In the genomic region with DNA sequence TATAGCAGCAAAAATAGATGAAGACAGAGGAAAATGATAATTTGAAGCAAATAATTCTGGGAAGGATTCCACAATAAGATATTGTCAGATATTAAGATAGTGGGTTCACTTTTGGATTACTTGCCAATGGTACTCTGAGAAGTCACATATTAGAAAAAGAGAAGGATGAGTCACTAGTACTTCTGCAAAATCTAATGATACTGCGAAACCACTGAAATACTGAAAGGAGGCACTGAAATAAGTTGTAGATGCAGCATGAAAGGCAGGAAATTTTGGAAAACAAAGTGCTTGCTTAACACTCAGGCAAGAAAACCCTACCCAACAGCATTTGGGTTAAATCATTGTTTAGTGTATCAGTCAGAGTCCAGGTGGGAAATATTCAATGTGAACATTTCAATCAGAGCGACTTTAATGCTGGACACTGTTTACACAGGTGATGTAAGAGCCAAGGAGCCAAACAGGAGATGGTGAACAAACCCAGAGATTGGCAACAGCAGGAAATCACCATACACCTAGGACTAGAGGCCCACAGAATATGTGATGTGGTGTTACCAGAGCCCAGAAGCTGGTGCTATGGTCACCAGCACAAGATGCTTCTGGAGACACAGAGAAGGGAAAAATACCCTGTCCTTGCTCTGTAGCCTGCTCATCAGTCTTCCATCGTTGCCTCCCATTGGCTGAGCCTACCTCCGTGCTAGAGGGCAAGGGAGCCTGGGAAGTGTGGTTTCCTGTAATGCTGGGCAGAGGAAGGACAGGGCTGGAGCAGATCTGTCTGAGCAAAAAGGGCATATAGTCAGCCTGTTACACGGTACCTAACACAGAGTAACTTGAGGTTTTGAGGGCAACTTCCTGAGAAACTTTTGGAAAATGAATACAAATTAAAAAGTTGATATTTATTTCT, we compare ENCODE assay signal across 13 cellular contexts.
DNase-seq lines count a peak whose midpoint lies in the region; ATAC-seq and TF ChIP-seq lines count a peak whose summit lies in the region.
"Had no signal": no experiment of that assay in that cellular context is flagged by ENCODE, and none has a peak within 500 bp of the region (broad histone marks: within the 10 kb centered on the region; RNA-seq: fewer than 3 reads in every experiment).

No MANE protein-coding gene starts in this region.

- H3K4me1 ChIP-seq in upper lobe of right lung (no peaks in the 10 kb centered on the region), prostate gland (replicated peaks) (no peaks in the 10 kb centered on the region)
- H3K4me1 ChIP-seq: stomach had no signal

- no peaks in the 10 kb centered on the region for H3K36me3 Mint-ChIP-seq in activated naive CD4-positive, alpha-beta T cell treated with anti-CD3 and anti-CD28 coated beads for 36 hours (ENCODE audit: low read depth)
- peaks cover 30% of the 10 kb centered on the region for H3K36me3 Mint-ChIP-seq in activated naive CD4-positive, alpha-beta T cell treated with anti-CD3 and anti-CD28 coated beads, Interleukin-2, amount 10 ng/mL, durations not matched to agents 7 days and 5 days

- H3K27ac ChIP-seq in upper lobe of right lung (no peak overlapping the region), prostate gland (no peak overlapping the region)
- H3K27ac ChIP-seq: dorsolateral prefrontal cortex, stomach had no signal

- TF ChIP-seq CTCF in upper lobe of right lung (IDR thresholded peaks at IDR 0.05) = no peak
- TF ChIP-seq CTCF in prostate gland (IDR thresholded peaks at IDR 0.05) = no peak

- no peaks in the 10 kb centered on the region for H3K9me3 ChIP-seq in upper lobe of right lung
- no peaks in the 10 kb centered on the region for H3K9me3 ChIP-seq in prostate gland
- H3K9me3 ChIP-seq: stomach had no signal

- no peak for TF ChIP-seq POLR2A in prostate gland (IDR thresholded peaks at IDR 0.05)

- peak; percentile 12 for DNase-seq in activated naive CD4-positive, alpha-beta T cell treated with anti-CD3 and anti-CD28 coated beads for 36 hours
- no peak for DNase-seq in activated naive CD4-positive, alpha-beta T cell treated with anti-CD3 and anti-CD28 coated beads, Interleukin-2, amount 10 ng/mL, durations not matched to agents 7 days and 5 days
- DNase-seq in SKM-1 (lab: John Stamatoyannopoulos, UW; ENCODE audit: unreplicated experiment) (peak; percentile 65), upper lobe of right lung (no peak), prostate gland (ENCODE audit: low spot score) (no peak), NCI-H2196 (lab: John Stamatoyannopoulos, UW; ENCODE audit: unreplicated experiment) (no peak)
- DNase-seq: activated CD4-positive, alpha-beta T cell treated with anti-CD3 and anti-CD28 coated beads, Interleukin-2, amount 50 U/mL, for 4 hours; amygdala; dorsolateral prefrontal cortex; NCI-H2171; stomach had no signal

- H3K27me3 Mint-ChIP-seq in activated naive CD4-positive, alpha-beta T cell treated with anti-CD3 and anti-CD28 coated beads for 36 hours (ENCODE audit: low read depth) = no peaks in the 10 kb centered on the region
- H3K27me3 Mint-ChIP-seq in activated naive CD4-positive, alpha-beta T cell treated with anti-CD3 and anti-CD28 coated beads, Interleukin-2, amount 10 ng/mL, durations not matched to agents 7 days and 5 days = no peaks in the 10 kb centered on the region

- H3K9me3 Mint-ChIP-seq in activated naive CD4-positive, alpha-beta T cell treated with anti-CD3 and anti-CD28 coated beads for 36 hours = no peaks in the 10 kb centered on the region
- peaks cover 3% of the 10 kb centered on the region for H3K9me3 Mint-ChIP-seq in activated naive CD4-positive, alpha-beta T cell treated with anti-CD3 and anti-CD28 coated beads, Interleukin-2, amount 10 ng/mL, durations not matched to agents 7 days and 5 days

- intact Hi-C loops in activated naive CD4-positive, alpha-beta T cell treated with anti-CD3 and anti-CD28 coated beads for 36 hours (cut with micrococcal nuclease) = no loop called here
- intact Hi-C loops in upper lobe of right lung (cut with DNase I) (no loop called here), prostate gland (cut with DNase I) (no loop called here)

- CTCF ChIA-PET in activated naive CD4-positive, alpha-beta T cell treated with anti-CD3 and anti-CD28 coated beads for 36 hours (lab: Charles Lee) = interaction anchor here (0.6 kb wide), 1 partner anchor 16 kb away, joined by 3 read pairs; no protein-coding TSS in a partner anchor
- CTCF ChIA-PET in activated naive CD4-positive, alpha-beta T cell treated with anti-CD3 and anti-CD28 coated beads, Interleukin-2, amount 10 ng/mL, durations not matched to agents 7 days and 5 days (lab: Charles Lee) = no interaction called here

- ATAC-seq in HG03159 (IDR thresholded peaks at IDR 0.05; ENCODE audit: unreplicated experiment) = peak; percentile 62
- ATAC-seq in upper lobe of right lung = peak; percentile 52
- ATAC-seq in GM21529 (IDR thresholded peaks at IDR 0.05; ENCODE audit: unreplicated experiment) = no peak

- 80% methylated on average over 5 of the region's 5 CpGs for WGBS in prostate gland

- H3K36me3 ChIP-seq in upper lobe of right lung (no peaks in the 10 kb centered on the region), prostate gland (no peaks in the 10 kb centered on the region)
- H3K36me3 ChIP-seq: stomach had no signal

- H3K27ac Mint-ChIP-seq in activated naive CD4-positive, alpha-beta T cell treated with anti-CD3 and anti-CD28 coated beads for 36 hours = no peak overlapping the region
- no peak overlapping the region for H3K27ac Mint-ChIP-seq in activated naive CD4-positive, alpha-beta T cell treated with anti-CD3 and anti-CD28 coated beads, Interleukin-2, amount 10 ng/mL, durations not matched to agents 7 days and 5 days

- no peaks in the 10 kb centered on the region for H3K27me3 ChIP-seq in upper lobe of right lung
- no peaks in the 10 kb centered on the region for H3K27me3 ChIP-seq in prostate gland (replicated peaks; ENCODE audit: insufficient read depth)
- H3K27me3 ChIP-seq: dorsolateral prefrontal cortex, stomach had no signal

- no peak overlapping the region for H3K4me3 Mint-ChIP-seq in activated naive CD4-positive, alpha-beta T cell treated with anti-CD3 and anti-CD28 coated beads for 36 hours
- H3K4me3 Mint-ChIP-seq in activated naive CD4-positive, alpha-beta T cell treated with anti-CD3 and anti-CD28 coated beads, Interleukin-2, amount 10 ng/mL, durations not matched to agents 7 days and 5 days = no peak overlapping the region

- no peak overlapping the region for H3K4me3 ChIP-seq in upper lobe of right lung
- no peak overlapping the region for H3K4me3 ChIP-seq in prostate gland
- H3K4me3 ChIP-seq: dorsolateral prefrontal cortex, stomach had no signal

- peaks cover 22% of the 10 kb centered on the region for H3K4me1 Mint-ChIP-seq in activated naive CD4-positive, alpha-beta T cell treated with anti-CD3 and anti-CD28 coated beads for 36 hours (ENCODE audit: low read depth)
- peaks cover 16% of the 10 kb centered on the region for H3K4me1 Mint-ChIP-seq in activated naive CD4-positive, alpha-beta T cell treated with anti-CD3 and anti-CD28 coated beads, Interleukin-2, amount 10 ng/mL, durations not matched to agents 7 days and 5 days

Comparison
In these comparisons a context has a peak if more than half of its experiments do, and no peak if none do; other contexts are left out.
1. DNase-seq: peak in activated naive CD4-positive, alpha-beta T cell treated with anti-CD3 and anti-CD28 coated beads for 36 hours (single experiment) and SKM-1 (single experiment); none in activated naive CD4-positive, alpha-beta T cell treated with anti-CD3 and anti-CD28 coated beads, Interleukin-2, amount 10 ng/mL, durations not matched to agents 7 days and 5 days (single experiment), upper lobe of right lung (single experiment), prostate gland (single experiment) and NCI-H2196 (single experiment).